Comparison of ENCODE assay signal across 8 cellular contexts in the genomic region with DNA sequence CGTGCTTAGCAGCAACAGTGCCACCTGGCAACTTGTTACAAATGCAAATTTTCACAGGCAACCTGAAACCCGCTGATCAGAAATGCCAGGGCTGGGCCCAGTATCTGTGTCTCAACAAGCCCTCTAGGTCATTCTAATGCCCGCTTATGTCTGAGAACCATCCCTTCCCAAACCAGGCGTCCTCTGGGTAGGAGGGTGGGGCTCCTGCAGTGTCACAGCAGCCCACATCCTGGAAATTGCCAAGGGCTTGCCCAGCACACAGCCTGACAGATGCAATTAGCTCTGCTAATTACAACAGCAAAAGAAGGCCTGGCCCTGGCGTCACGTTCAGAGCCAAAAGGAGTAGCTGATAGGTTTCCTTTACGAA. TPM values are rescaled to one million over a fixed set of nuclear protein-coding genes. Genes with fewer than 3 reads are reported as not detected.
DNase-seq lines count a peak whose midpoint lies in the region; ATAC-seq and TF ChIP-seq lines count a peak whose summit lies in the region.

No MANE protein-coding gene starts in this region.

- peaks cover 100% of the 10 kb centered on the region for H3K4me1 Mint-ChIP-seq in CD14-positive monocyte
- peaks cover 79% of the 10 kb centered on the region for H3K4me1 Mint-ChIP-seq in T-helper 1 cell treated with Interleukin-12 subunit alpha and Interleukin-12 subunit beta and Interleukin-4 antibody, amounts not matched to agents 30 μg/mL and 1 μg/mL, for 36 hours (ENCODE audit: low read depth)

- peak overlapping the region; percentile 44; the same call in 1 of the 2 replicates for H3K9ac ChIP-seq in iPS-20b (ENCODE audit: low read depth, low read length)

- peaks cover 0 to 2% (median 0%) of the 10 kb centered on the region in 7 donors for H3K9me3 Mint-ChIP-seq in CD14-positive monocyte
- H3K9me3 Mint-ChIP-seq in T-helper 1 cell treated with Interleukin-12 subunit alpha and Interleukin-12 subunit beta and Interleukin-4 antibody, amounts not matched to agents 30 μg/mL and 1 μg/mL, for 36 hours: no peaks in the 10 kb centered on the region

- H3K4me3 Mint-ChIP-seq in CD14-positive monocyte: peak overlapping the region; percentile 52 to 69
- H3K4me3 Mint-ChIP-seq in T-helper 1 cell treated with Interleukin-12 subunit alpha and Interleukin-12 subunit beta and Interleukin-4 antibody, amounts not matched to agents 30 μg/mL and 1 μg/mL, for 36 hours: peak overlapping the region; percentile 53

- H3K4me1 ChIP-seq in iPS-20b (ENCODE audit: insufficient read depth, low read length): peaks cover 45% of the 10 kb centered on the region

- H3K27ac ChIP-seq in iPS-20b (ENCODE audit: low read length): no peak overlapping the region

- TF ChIP-seq CTCF in CD14-positive monocyte (IDR thresholded peaks at IDR 0.05): no peak

- no peak overlapping the region for H3K4me3 ChIP-seq in iPS-20b (ENCODE audit: low read length)

- no peaks in the 10 kb centered on the region for H3K27me3 ChIP-seq in iPS-20b (ENCODE audit: insufficient read depth, low read length)

- intact Hi-C loops in CD14-positive monocyte (cut with micrococcal nuclease): loop anchor here (10.0 kb wide), 1 partner anchor 68 kb away; a partner anchor contains a TSS

- no peaks in the 10 kb centered on the region for H3K9me3 ChIP-seq in iPS-20b (ENCODE audit: insufficient read depth, low read depth, low read length)

- H3K27ac Mint-ChIP-seq in CD14-positive monocyte: peak overlapping the region; percentile 98 to 100 (median 99)
- peak overlapping the region; percentile 82 for H3K27ac Mint-ChIP-seq in T-helper 1 cell treated with Interleukin-12 subunit alpha and Interleukin-12 subunit beta and Interleukin-4 antibody, amounts not matched to agents 30 μg/mL and 1 μg/mL, for 36 hours

- H3K36me3 ChIP-seq in iPS-20b (ENCODE audit: insufficient read depth, low read depth, low read length): no peaks in the 10 kb centered on the region; the same call in 1 of the 2 replicates

- ATAC-seq in GM21786 (IDR thresholded peaks at IDR 0.05; ENCODE audit: unreplicated experiment): peak; percentile 48

- DNase-seq in CD14-positive monocyte (ENCODE audit: low spot score): peak; percentile 67
- no peak for DNase-seq in H4 (ENCODE audit: low spot score)
- DNase-seq in cerebellar nuclear complex (lab: John Stamatoyannopoulos, UW): no peak
- DNase-seq in ecto neural progenitor cell (ENCODE audit: low spot score): no peak
- no peak for DNase-seq in GM03348 (ENCODE audit: low spot score)

- peaks cover 0 to 4% (median 0%) of the 10 kb centered on the region in 3 donors for H3K27me3 Mint-ChIP-seq in CD14-positive monocyte (ENCODE audit: low read depth in 3 of 3)
- H3K27me3 Mint-ChIP-seq in T-helper 1 cell treated with Interleukin-12 subunit alpha and Interleukin-12 subunit beta and Interleukin-4 antibody, amounts not matched to agents 30 μg/mL and 1 μg/mL, for 36 hours (ENCODE audit: low read depth): no peaks in the 10 kb centered on the region

- peaks cover 38 to 60% of the 10 kb centered on the region in 2 donors for H3K36me3 Mint-ChIP-seq in CD14-positive monocyte
- H3K36me3 Mint-ChIP-seq in T-helper 1 cell treated with Interleukin-12 subunit alpha and Interleukin-12 subunit beta and Interleukin-4 antibody, amounts not matched to agents 30 μg/mL and 1 μg/mL, for 36 hours (ENCODE audit: low read depth): peaks cover 10% of the 10 kb centered on the region

RNA-seq across cellular contexts. Expression of a gene that starts 15.9 kb away (rescaled TPM):
- 10 to 100 TPM; 27.5 to 35.7 TPM for polyA plus RNA-seq in CD14-positive monocyte
- 1.3 and 3.3 TPM in 2 replicates for total RNA-seq in H4 (2014; rRNA removed; shearing (Covaris generic))

RNA-seq across cellular contexts. Expression of a gene that starts 31.2 kb away (rescaled TPM):
- polyA plus RNA-seq in CD14-positive monocyte: not detected
- total RNA-seq in H4 (2014; rRNA removed; shearing (Covaris generic)): 0.08 and 0.12 TPM in 2 replicates

RNA-seq across cellular contexts. Expression of a gene that starts 53.4 kb away (rescaled TPM):
- polyA plus RNA-seq in CD14-positive monocyte: under 1 TPM in 1 of 2 donors, not detected in 1; 0.26 TPM
- 0.72 TPM in 1 of 2 replicates, not detected in the other for total RNA-seq in H4 (2014; rRNA removed; shearing (Covaris generic))
